Comparison of ENCODE assay signal across 1 cellular context in genomic region chr9:79007701-79008483, GRCh38.
TF ChIP-seq lines count a peak whose summit lies in the region.

No MANE protein-coding gene starts in this region.

TF ChIP-seq in GM12878, 131 proteins besides CTCF, POLR2A, EP300 and RAD21 (continued from another document):
- TF ChIP-seq, protein P1, sequence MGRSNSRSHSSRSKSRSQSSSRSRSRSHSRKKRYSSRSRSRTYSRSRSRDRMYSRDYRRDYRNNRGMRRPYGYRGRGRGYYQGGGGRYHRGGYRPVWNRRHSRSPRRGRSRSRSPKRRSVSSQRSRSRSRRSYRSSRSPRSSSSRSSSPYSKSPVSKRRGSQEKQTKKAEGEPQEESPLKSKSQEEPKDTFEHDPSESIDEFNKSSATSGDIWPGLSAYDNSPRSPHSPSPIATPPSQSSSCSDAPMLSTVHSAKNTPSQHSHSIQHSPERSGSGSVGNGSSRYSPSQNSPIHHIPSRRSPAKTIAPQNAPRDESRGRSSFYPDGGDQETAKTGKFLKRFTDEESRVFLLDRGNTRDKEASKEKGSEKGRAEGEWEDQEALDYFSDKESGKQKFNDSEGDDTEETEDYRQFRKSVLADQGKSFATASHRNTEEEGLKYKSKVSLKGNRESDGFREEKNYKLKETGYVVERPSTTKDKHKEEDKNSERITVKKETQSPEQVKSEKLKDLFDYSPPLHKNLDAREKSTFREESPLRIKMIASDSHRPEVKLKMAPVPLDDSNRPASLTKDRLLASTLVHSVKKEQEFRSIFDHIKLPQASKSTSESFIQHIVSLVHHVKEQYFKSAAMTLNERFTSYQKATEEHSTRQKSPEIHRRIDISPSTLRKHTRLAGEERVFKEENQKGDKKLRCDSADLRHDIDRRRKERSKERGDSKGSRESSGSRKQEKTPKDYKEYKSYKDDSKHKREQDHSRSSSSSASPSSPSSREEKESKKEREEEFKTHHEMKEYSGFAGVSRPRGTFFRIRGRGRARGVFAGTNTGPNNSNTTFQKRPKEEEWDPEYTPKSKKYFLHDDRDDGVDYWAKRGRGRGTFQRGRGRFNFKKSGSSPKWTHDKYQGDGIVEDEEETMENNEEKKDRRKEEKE (IDR thresholded peaks at IDR 0.05), result no peak
- TF ChIP-seq TARDBP (IDR thresholded peaks at IDR 0.05; ENCODE audit: borderline replicate concordance) (no peak), KLF5 (IDR thresholded peaks at IDR 0.05; ENCODE audit: partially characterized antibody) (no peak), JUND (IDR thresholded peaks at IDR 0.05; ENCODE audit: low read depth, low read length) (no peak), TCF12 (IDR thresholded peaks at IDR 0.05; ENCODE audit: low read depth, low read length) (no peak), FOS (IDR thresholded peaks at IDR 0.05; ENCODE audit: borderline replicate concordance, extremely low read depth, insufficient read length) (no peak), RELB (IDR thresholded peaks at IDR 0.05; ENCODE audit: low read depth) (no peak), CHD2 (IDR thresholded peaks at IDR 0.05; ENCODE audit: borderline replicate concordance, low read depth, low read length) (no peak)
